ENCODE assay signal across 11 cellular contexts in genomic region chr13:28449826-28450773, GRCh38.
A peak's percentile ranks its signal among the peaks of the same experiment; 100 is the strongest.
DNase-seq lines count a peak whose midpoint lies in the region; ATAC-seq and TF ChIP-seq lines count a peak whose summit lies in the region.
"Had no signal": no experiment of that assay in that cellular context is flagged by ENCODE, and none has a peak within 500 bp of the region (broad histone marks: within the 10 kb centered on the region; RNA-seq: fewer than 3 reads in every experiment).

No MANE protein-coding gene starts in this region.

- H3K9ac ChIP-seq in Loucy (ENCODE audit: low read depth, low read length, poor library complexity, severe bottlenecking) (peak overlapping the region; percentile 9), iPS-20b (ENCODE audit: low read depth, low read length) (no peak overlapping the region)

- peaks cover 30% of the 10 kb centered on the region; the same call in 1 of the 2 replicates for H3K79me2 ChIP-seq in Loucy (ENCODE audit: insufficient read depth, low read length)

- ATAC-seq in GM21423 (IDR thresholded peaks at IDR 0.05; ENCODE audit: unreplicated experiment) (peak; percentile 55), GM21381 (IDR thresholded peaks at IDR 0.05; ENCODE audit: unreplicated experiment) (no peak), GM21717 (IDR thresholded peaks at IDR 0.05; ENCODE audit: unreplicated experiment) (no peak)

- H4K20me1 ChIP-seq in Loucy (ENCODE audit: insufficient read depth, low read length, poor library complexity, severe bottlenecking) = no peaks in the 10 kb centered on the region

- H2AFZ ChIP-seq in Loucy (ENCODE audit: low read length) = no peak overlapping the region

- no peaks in the 10 kb centered on the region for H3K9me2 ChIP-seq in Loucy (replicated peaks; ENCODE audit: low read depth, low read length)

- peak; percentile 48 for DNase-seq in AG10803 (ENCODE audit: low read depth)
- no peak for DNase-seq in GM13976 (ENCODE audit: low spot score)
- DNase-seq in activated CD4-positive, alpha-beta T cell treated with anti-CD3 and anti-CD28 coated beads, Interleukin-2, amount 50 U/mL, for 48 hours = no peak
- DNase-seq: effector memory CD4-positive, alpha-beta T cell; tibial artery had no signal

- H3K27me3 ChIP-seq in Loucy (ENCODE audit: insufficient read depth, low read length, poor library complexity, severe bottlenecking) = peaks cover 3% of the 10 kb centered on the region
- H3K27me3 ChIP-seq in iPS-20b (ENCODE audit: insufficient read depth, low read length) = no peaks in the 10 kb centered on the region
- H3K27me3 ChIP-seq: SJSA1, tibial artery had no signal

- peak overlapping the region; percentile 3 for H3K27ac ChIP-seq in iPS-20b (ENCODE audit: low read length)
- H3K27ac ChIP-seq: SJSA1, tibial artery had no signal

- H3K4me2 ChIP-seq in Loucy (ENCODE audit: low read depth, low read length, poor library complexity, severe bottlenecking) = no peak overlapping the region

- in situ Hi-C loops in GM13976 (cut with MboI; ENCODE audit: low sequenced_read_pairs, unreplicated experiment) = no loop called here

- H3K4me3 ChIP-seq in AG10803 (ENCODE audit: low read length) (no peak overlapping the region), Loucy (ENCODE audit: low read length, poor library complexity, severe bottlenecking) (no peak overlapping the region), iPS-20b (ENCODE audit: low read length) (no peak overlapping the region)
- H3K4me3 ChIP-seq: SJSA1, tibial artery had no signal

- no peaks in the 10 kb centered on the region for H3F3A ChIP-seq in Loucy (ENCODE audit: low read depth)

- peaks cover 20% of the 10 kb centered on the region for H3K9me3 ChIP-seq in Loucy (ENCODE audit: insufficient read depth, low read depth, low read length)
- peaks cover 24% of the 10 kb centered on the region for H3K9me3 ChIP-seq in iPS-20b (ENCODE audit: insufficient read depth, low read depth, low read length)
- H3K9me3 ChIP-seq: SJSA1 had no signal

- H3K36me3 ChIP-seq in Loucy (ENCODE audit: insufficient read depth, low read length) = peaks cover 79% of the 10 kb centered on the region
- peaks cover 58% of the 10 kb centered on the region for H3K36me3 ChIP-seq in iPS-20b (ENCODE audit: insufficient read depth, low read depth, low read length)
- H3K36me3 ChIP-seq: SJSA1, tibial artery had no signal

- no peak for TF ChIP-seq CTCF in AG10803 (conservative IDR thresholded peaks at IDR 0.05; ENCODE audit: low read length)
- no peak for TF ChIP-seq CTCF in Loucy (conservative IDR thresholded peaks at IDR 0.05; ENCODE audit: low read length)
- TF ChIP-seq CTCF in GM13976 (IDR thresholded peaks at IDR 0.05; ENCODE audit: borderline replicate concordance, control extremely low read depth, extremely low read depth, insufficient read depth, missing control alignments) = no peak

- H3K4me1 ChIP-seq in Loucy (ENCODE audit: insufficient read depth, low read length, poor library complexity, severe bottlenecking) (peaks cover 13% of the 10 kb centered on the region), iPS-20b (ENCODE audit: insufficient read depth, low read length) (peaks cover 8% of the 10 kb centered on the region; the same call in 1 of the 2 replicates)
- H3K4me1 ChIP-seq: SJSA1 had no signal
